ENCODE assay signal across 26 cellular contexts in the genomic region with DNA sequence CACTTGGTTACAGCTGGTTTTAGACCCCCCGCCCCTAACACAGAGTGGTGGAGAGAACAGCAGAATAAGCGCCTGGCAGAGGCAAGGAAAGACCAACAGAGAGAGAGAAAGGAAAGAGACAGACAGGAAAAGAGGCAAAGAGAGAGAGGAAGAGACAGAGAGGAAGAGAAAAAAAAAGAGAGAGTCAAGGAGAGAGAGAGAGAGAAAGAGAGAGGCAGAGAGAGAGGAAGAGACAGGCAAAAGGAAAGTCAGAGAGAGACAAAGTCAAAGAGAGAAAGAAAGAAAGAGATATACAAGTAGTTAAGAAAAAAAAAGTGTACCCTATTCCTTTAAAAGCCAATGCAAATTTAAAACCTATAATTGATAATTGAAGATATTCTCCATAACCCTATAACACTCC. TPM values are rescaled to one million over a fixed set of nuclear protein-coding genes. Genes with fewer than 3 reads are reported as not detected.
"Had no signal": no experiment of that assay in that cellular context is flagged by ENCODE, and none has a peak within 500 bp of the region (broad histone marks: within the 10 kb centered on the region; RNA-seq: fewer than 3 reads in every experiment).

No MANE protein-coding gene starts in this region.

- H3K9me3 Mint-ChIP-seq: activated naive CD4-positive, alpha-beta T cell treated with anti-CD3 and anti-CD28 coated beads, Interleukin-2, amount 50 U/mL, for 24 hours; activated T-cell treated with anti-CD3 and anti-CD28 coated beads, Interleukin-2, amount 50 U/mL, for 72 hours; nephron had no signal

- H3K9me3 ChIP-seq: adrenal gland, esophagus muscularis mucosa, left ventricle myocardium inferior, neutrophil, ovary, psoas muscle, stomach, transverse colon had no signal

- H3K4me1 ChIP-seq: adrenal gland, esophagus muscularis mucosa, left ventricle myocardium inferior, psoas muscle, stomach, transverse colon had no signal

- H3K36me3 ChIP-seq: adrenal gland, esophagus muscularis mucosa, left ventricle myocardium inferior, neutrophil, ovary, stomach, transverse colon, WERI-Rb-1 had no signal

- ATAC-seq: activated T-cell treated with anti-CD3 and anti-CD28 coated beads, Interleukin-2, amount 50 U/mL, for 72 hours; psoas muscle; right cardiac atrium had no signal

- H3K79me2 ChIP-seq: hepatocyte had no signal

- H3K4me3 ChIP-seq: adrenal gland, dorsolateral prefrontal cortex, esophagus muscularis mucosa, hepatocyte, left ventricle myocardium inferior, ovary, psoas muscle, stomach, transverse colon had no signal

- H2AFZ ChIP-seq: hepatocyte had no signal

- H3K27me3 Mint-ChIP-seq: activated naive CD4-positive, alpha-beta T cell treated with anti-CD3 and anti-CD28 coated beads, Interleukin-2, amount 50 U/mL, for 24 hours had no signal

- H3K36me3 Mint-ChIP-seq: activated naive CD4-positive, alpha-beta T cell treated with anti-CD3 and anti-CD28 coated beads, Interleukin-2, amount 50 U/mL, for 24 hours; mesothelial cell of epicardium had no signal

- H3K27ac ChIP-seq: adrenal gland, dorsolateral prefrontal cortex, esophagus muscularis mucosa, hepatocyte, left ventricle myocardium inferior, neutrophil, ovary, psoas muscle, stomach, transverse colon, WERI-Rb-1 had no signal

- H3K27ac Mint-ChIP-seq: activated naive CD4-positive, alpha-beta T cell treated with anti-CD3 and anti-CD28 coated beads, Interleukin-2, amount 50 U/mL, for 24 hours; mesothelial cell of epicardium; nephron had no signal

- H3K27me3 ChIP-seq: adrenal gland, hepatocyte, neutrophil, ovary, transverse colon had no signal

- H3K4me2 ChIP-seq: hepatocyte had no signal

- H3K4me3 Mint-ChIP-seq: activated naive CD4-positive, alpha-beta T cell treated with anti-CD3 and anti-CD28 coated beads, Interleukin-2, amount 50 U/mL, for 24 hours; mesothelial cell of epicardium; nephron had no signal

- FAIRE-seq: astrocyte, colon, frontal cortex, TTC549 had no signal

- DNase-seq: activated CD4-positive, CD25-positive, alpha-beta regulatory T cell treated with anti-CD3 and anti-CD28 coated beads, Interleukin-2, amount 50 U/mL, for 72 hours; activated gamma-delta T cell treated with Interleukin-2 at 50 U/mL for 16 hours; activated T-cell treated with anti-CD3 and anti-CD28 coated beads, Interleukin-2, amount 50 U/mL, for 72 hours; adrenal gland; central memory CD4-positive, alpha-beta T cell; dorsolateral prefrontal cortex; glutamatergic neuron; kidney glomerular epithelial cell; left ventricle myocardium inferior; ovary; psoas muscle; right cardiac atrium; stimulated activated CD4-positive, alpha-beta T cell treated with anti-CD3 and anti-CD28 coated beads, Interleukin-4, amount 100 ng/mL, for 4 hours; stomach; transverse colon; WERI-Rb-1 had no signal

- H3K4me1 Mint-ChIP-seq: mesothelial cell of epicardium had no signal

RNA-seq across cellular contexts. Expression of a gene that starts 13.0 kb away (rescaled TPM):
- total RNA-seq: esophagus muscularis mucosa, psoas muscle had no signal
- polyA plus RNA-seq: right cardiac atrium had no signal
